ENCODE assay signal across 10 cellular contexts in genomic region chr15:39438795-39439577, GRCh38.
DNase-seq lines count a peak whose midpoint lies in the region; ATAC-seq and TF ChIP-seq lines count a peak whose summit lies in the region.
"Had no signal": no experiment of that assay in that cellular context is flagged by ENCODE, and none has a peak within 500 bp of the region (broad histone marks: within the 10 kb centered on the region; RNA-seq: fewer than 3 reads in every experiment).

No MANE protein-coding gene starts in this region.

- no peak overlapping the region for H2BK12ac ChIP-seq in neuronal stem cell (ENCODE audit: low read length)

- no CpG with 5 or more reads among the region's 9 CpGs for WGBS in neuronal stem cell (ENCODE audit: extremely low coverage in 2 of 2, insufficient read length in 2 of 2, insufficient replicate concordance in 1 of 2), 2 donors

- H3K4me3 ChIP-seq in fibroblast of pulmonary artery (replicated peaks; ENCODE audit: low read depth, low read length) (no peak overlapping the region), neuronal stem cell (ENCODE audit: low read length in 2 of 2) (peak overlapping the region in 1 of 2 donors; percentile 0)

- H3K4ac ChIP-seq in neuronal stem cell (ENCODE audit: low read length), result no peak overlapping the region

- peak overlapping the region; percentile 38 for H2BK15ac ChIP-seq in neuronal stem cell (ENCODE audit: low read length)

- no peak overlapping the region for H4K91ac ChIP-seq in neuronal stem cell (ENCODE audit: low read depth, low read length, poor library complexity)

- H2BK5ac ChIP-seq in neuronal stem cell (ENCODE audit: low read length), result no peak overlapping the region

- peak; percentile 16 for TF ChIP-seq CTCF in fibroblast of pulmonary artery (IDR thresholded peaks at IDR 0.05; ENCODE audit: low read length, missing control alignments)

- H4K8ac ChIP-seq in neuronal stem cell (ENCODE audit: low read depth, low read length), result no peak overlapping the region

- H3K79me1 ChIP-seq in neuronal stem cell (ENCODE audit: low read depth, low read length), result no peaks in the 10 kb centered on the region

- H2BK120ac ChIP-seq in neuronal stem cell (ENCODE audit: low read depth, low read length), result no peak overlapping the region

- H3K9ac ChIP-seq in neuronal stem cell (ENCODE audit: low read depth, low read length, poor library complexity), result no peak overlapping the region

- no peak overlapping the region for H3K27ac ChIP-seq in neuronal stem cell (replicated peaks; ENCODE audit: low read length)

- no peak overlapping the region for H2AK5ac ChIP-seq in neuronal stem cell (ENCODE audit: low read depth, low read length)

- H3K18ac ChIP-seq in neuronal stem cell (ENCODE audit: low read length), result no peak overlapping the region

- H3K14ac ChIP-seq in neuronal stem cell (ENCODE audit: low read length), result no peak overlapping the region

- H3K23ac ChIP-seq in neuronal stem cell (ENCODE audit: low read depth, low read length, poor library complexity), result no peak overlapping the region

- H3K36me3 ChIP-seq in neuronal stem cell (replicated peaks in 1 of 2; ENCODE audit: control insufficient read depth in 2 of 2, insufficient read depth in 2 of 2, low read length in 2 of 2), result no peaks in the 10 kb centered on the region

- DNase-seq in GDM1 (lab: John Stamatoyannopoulos, UW) (peak; percentile 1), NCI-H526 treated with DMSO at 0.1 percent for 48 hours (lab: John Stamatoyannopoulos, UW) (peak; percentile 9), fibroblast of pulmonary artery (ENCODE audit: low read depth) (peak; percentile 73), neuronal stem cell (ENCODE audit: low spot score) (no peak), activated gamma-delta T cell (lab: John Stamatoyannopoulos, UW) (no peak)
- no peak for DNase-seq in activated effector memory CD4-positive, alpha-beta T cell treated with anti-CD3 and anti-CD28 coated beads, Interleukin-2, amount 50 U/mL, for 16 hours
- DNase-seq: KG1, NCI-H2081 treated with DMSO at 0.1 percent for 48 hours, substantia nigra had no signal

- no peak for ATAC-seq in GM21381 (IDR thresholded peaks at IDR 0.05; ENCODE audit: unreplicated experiment)

- no peaks in the 10 kb centered on the region for H3K27me3 ChIP-seq in neuronal stem cell (ENCODE audit: control insufficient read depth in 3 of 3, insufficient read depth in 3 of 3, low read depth in 1 of 3, low read length in 3 of 3)

- no peaks in the 10 kb centered on the region for H3K9me3 ChIP-seq in neuronal stem cell (replicated peaks in 1 of 2; ENCODE audit: control insufficient read depth in 2 of 2, insufficient read depth in 1 of 2, low read depth in 1 of 2, low read length in 2 of 2)

- H3K4me1 ChIP-seq in neuronal stem cell (ENCODE audit: control insufficient read depth in 2 of 2, insufficient read depth in 1 of 2, low read depth in 1 of 2, low read length in 2 of 2), result peaks cover 0 to 8% of the 10 kb centered on the region in 2 donors

- peak overlapping the region; percentile 39 for H2AFZ ChIP-seq in neuronal stem cell (ENCODE audit: low read length)

- H3K4me2 ChIP-seq in neuronal stem cell (ENCODE audit: insufficient read depth, low read length, poor library complexity, severe bottlenecking), result no peak overlapping the region

Comparison
In these comparisons a context has a peak if more than half of its experiments do, and no peak if none do; other contexts are left out.
1. DNase-seq: peak in GDM1 (single experiment), NCI-H526 treated with DMSO at 0.1 percent for 48 hours (single experiment) and fibroblast of pulmonary artery (single experiment); none in neuronal stem cell (single experiment), activated gamma-delta T cell (single experiment) and activated effector memory CD4-positive, alpha-beta T cell treated with anti-CD3 and anti-CD28 coated beads, Interleukin-2, amount 50 U/mL, for 16 hours (single experiment).